Comparison of ENCODE assay signal across 1 cellular context in the genomic region with DNA sequence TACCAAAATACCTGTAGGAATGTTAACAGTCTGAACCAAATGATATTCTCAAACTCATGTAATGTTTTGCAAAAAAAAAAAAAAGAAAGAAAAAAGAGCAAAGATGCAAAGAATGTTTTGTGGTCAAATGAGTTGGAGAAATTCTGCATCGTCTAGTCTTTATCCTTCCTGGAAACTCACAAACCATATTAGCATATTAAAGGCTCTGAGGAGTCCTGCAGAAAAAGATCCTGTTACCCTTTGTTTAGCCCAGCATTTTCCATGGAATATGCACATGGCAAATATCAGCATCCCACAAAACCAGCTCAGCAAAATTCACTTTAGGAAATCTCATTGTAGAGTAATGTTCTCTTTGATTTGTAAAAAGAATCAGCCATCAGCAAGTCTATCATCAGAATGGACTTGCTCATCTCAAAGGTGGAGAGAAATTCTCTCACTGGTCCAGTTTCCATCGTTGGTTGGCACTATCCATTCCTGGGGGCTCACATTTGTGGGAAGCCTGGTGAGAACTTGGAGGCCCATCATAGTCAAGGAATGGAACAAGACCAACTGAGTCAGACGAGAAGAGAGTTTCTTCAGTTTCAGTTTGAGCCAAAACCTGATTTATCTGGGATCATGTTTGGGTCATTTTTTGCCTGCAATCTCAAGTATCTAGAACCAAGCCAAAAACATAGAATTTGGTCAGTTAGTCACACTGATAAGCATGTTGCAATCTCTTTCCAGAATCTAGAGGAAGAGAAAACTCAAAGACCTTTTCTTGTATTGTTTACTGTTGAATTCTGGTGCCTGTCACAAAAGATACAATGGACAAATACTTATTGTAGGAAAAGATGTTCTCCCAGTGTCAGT.
TF ChIP-seq lines count a peak whose summit lies in the region.

No MANE protein-coding gene starts in this region.

TF ChIP-seq in IMR-90, 13 proteins besides CTCF, POLR2A, EP300 and RAD21:
- TF ChIP-seq CHD1 (IDR thresholded peaks at IDR 0.05; ENCODE audit: low read depth, low read length) (no peak), FOS (IDR thresholded peaks at IDR 0.05; ENCODE audit: low read depth, low read length) (no peak), RFX5 (IDR thresholded peaks at IDR 0.05; ENCODE audit: low read depth, low read length) (no peak), SMC3 (IDR thresholded peaks at IDR 0.05; ENCODE audit: low read depth, low read length) (no peak), CEBPB (IDR thresholded peaks at IDR 0.05; ENCODE audit: low read depth, low read length) (peak; percentile 25; the same call in 1 of the 2 replicates)
